Comparison of ENCODE assay signal across 13 cellular contexts in genomic region chr6:21371676-21372161, GRCh38.
DNase-seq lines count a peak whose midpoint lies in the region; ATAC-seq and TF ChIP-seq lines count a peak whose summit lies in the region.
"Had no signal": no experiment of that assay in that cellular context is flagged by ENCODE, and none has a peak within 500 bp of the region (broad histone marks: within the 10 kb centered on the region; RNA-seq: fewer than 3 reads in every experiment).

No MANE protein-coding gene starts in this region.

- POLR2A ChIA-PET in activated CD4-positive, alpha-beta memory T cell treated with anti-CD3 and anti-CD28 coated beads for 36 hours (lab: Charles Lee): no interaction called here

- intact Hi-C loops in heart left ventricle (cut with DNase I): loop anchor here in 1 of 10 donors (10.0 kb wide), 1 partner anchor 213 kb away; no protein-coding TSS in a partner anchor
- intact Hi-C loops in activated CD4-positive, alpha-beta memory T cell treated with anti-CD3 and anti-CD28 coated beads for 36 hours (cut with micrococcal nuclease): loop anchor here (10.0 kb wide), 1 partner anchor 213 kb away; no protein-coding TSS in a partner anchor

- 14 to 22% (median 15%) methylated on average over 6 of the region's 6 CpGs for WGBS in heart left ventricle, 4 donors

- TF ChIP-seq POLR2A in heart left ventricle (IDR thresholded peaks at IDR 0.05): no peak

- H3K9me3 ChIP-seq in adipocyte (ENCODE audit: control insufficient read depth, low read length) (no peaks in the 10 kb centered on the region), heart left ventricle (no peaks in the 10 kb centered on the region)

- no peaks in the 10 kb centered on the region for H3K36me3 Mint-ChIP-seq in T-helper 2 cell treated with Interferon-gamma antibody and Interleukin-4, amounts not matched to agents 5 μg/mL and 100 μg/mL, for 36 hours (ENCODE audit: low read depth)
- H3K36me3 Mint-ChIP-seq in immature natural killer cell: no peaks in the 10 kb centered on the region
- no peaks in the 10 kb centered on the region for H3K36me3 Mint-ChIP-seq in activated CD4-positive, alpha-beta memory T cell treated with anti-CD3 and anti-CD28 coated beads for 36 hours
- H3K36me3 Mint-ChIP-seq: activated naive CD4-positive, alpha-beta T cell treated with anti-CD3 and anti-CD28 coated beads, Interleukin-2, amount 10 ng/mL, durations not matched to agents 7 days and 5 days; CD8-positive, alpha-beta T cell had no signal

- H3K4me1 Mint-ChIP-seq in T-helper 2 cell treated with Interferon-gamma antibody and Interleukin-4, amounts not matched to agents 5 μg/mL and 100 μg/mL, for 36 hours (ENCODE audit: low read depth): no peaks in the 10 kb centered on the region
- no peaks in the 10 kb centered on the region for H3K4me1 Mint-ChIP-seq in immature natural killer cell
- H3K4me1 Mint-ChIP-seq in activated CD4-positive, alpha-beta memory T cell treated with anti-CD3 and anti-CD28 coated beads for 36 hours (ENCODE audit: low read depth): no peaks in the 10 kb centered on the region
- H3K4me1 Mint-ChIP-seq: activated naive CD4-positive, alpha-beta T cell treated with anti-CD3 and anti-CD28 coated beads, Interleukin-2, amount 10 ng/mL, durations not matched to agents 7 days and 5 days had no signal

- no peaks in the 10 kb centered on the region for H3K9me3 Mint-ChIP-seq in T-helper 2 cell treated with Interferon-gamma antibody and Interleukin-4, amounts not matched to agents 5 μg/mL and 100 μg/mL, for 36 hours
- no peaks in the 10 kb centered on the region for H3K9me3 Mint-ChIP-seq in immature natural killer cell
- H3K9me3 Mint-ChIP-seq in activated CD4-positive, alpha-beta memory T cell treated with anti-CD3 and anti-CD28 coated beads for 36 hours: no peaks in the 10 kb centered on the region
- H3K9me3 Mint-ChIP-seq: activated naive CD4-positive, alpha-beta T cell treated with anti-CD3 and anti-CD28 coated beads, Interleukin-2, amount 10 ng/mL, durations not matched to agents 7 days and 5 days; CD8-positive, alpha-beta T cell had no signal

- no peak overlapping the region for H3K27ac Mint-ChIP-seq in T-helper 2 cell treated with Interferon-gamma antibody and Interleukin-4, amounts not matched to agents 5 μg/mL and 100 μg/mL, for 36 hours
- H3K27ac Mint-ChIP-seq in immature natural killer cell: no peak overlapping the region
- H3K27ac Mint-ChIP-seq in activated CD4-positive, alpha-beta memory T cell treated with anti-CD3 and anti-CD28 coated beads for 36 hours: no peak overlapping the region
- H3K27ac Mint-ChIP-seq: activated naive CD4-positive, alpha-beta T cell treated with anti-CD3 and anti-CD28 coated beads, Interleukin-2, amount 10 ng/mL, durations not matched to agents 7 days and 5 days; CD8-positive, alpha-beta T cell had no signal

- H3K4me3 Mint-ChIP-seq in T-helper 2 cell treated with Interferon-gamma antibody and Interleukin-4, amounts not matched to agents 5 μg/mL and 100 μg/mL, for 36 hours: no peak overlapping the region
- H3K4me3 Mint-ChIP-seq in immature natural killer cell: no peak overlapping the region
- no peak overlapping the region for H3K4me3 Mint-ChIP-seq in activated CD4-positive, alpha-beta memory T cell treated with anti-CD3 and anti-CD28 coated beads for 36 hours
- H3K4me3 Mint-ChIP-seq: activated naive CD4-positive, alpha-beta T cell treated with anti-CD3 and anti-CD28 coated beads, Interleukin-2, amount 10 ng/mL, durations not matched to agents 7 days and 5 days; CD8-positive, alpha-beta T cell had no signal

- no peaks in the 10 kb centered on the region for H3K36me3 ChIP-seq in adipocyte (ENCODE audit: control insufficient read depth, insufficient read depth, low read length, severe bottlenecking)
- H3K36me3 ChIP-seq in heart left ventricle: no peaks in the 10 kb centered on the region

- H3K4me3 ChIP-seq in adipocyte (ENCODE audit: low read length) (peak overlapping the region; percentile 10), heart left ventricle (no peak overlapping the region)

- CTCF ChIA-PET in activated CD4-positive, alpha-beta memory T cell treated with anti-CD3 and anti-CD28 coated beads for 36 hours (lab: Charles Lee): no interaction called here

- peaks cover 7% of the 10 kb centered on the region for H3K27me3 Mint-ChIP-seq in T-helper 2 cell treated with Interferon-gamma antibody and Interleukin-4, amounts not matched to agents 5 μg/mL and 100 μg/mL, for 36 hours (ENCODE audit: low read depth)
- H3K27me3 Mint-ChIP-seq in immature natural killer cell (ENCODE audit: low read depth in 3 of 3): peaks cover 0 to 4% (median 0%) of the 10 kb centered on the region in 3 donors
- no peaks in the 10 kb centered on the region for H3K27me3 Mint-ChIP-seq in activated CD4-positive, alpha-beta memory T cell treated with anti-CD3 and anti-CD28 coated beads for 36 hours

- H3K9ac ChIP-seq in adipocyte (ENCODE audit: low read length): no peak overlapping the region
- H3K9ac ChIP-seq: parathyroid adenoma had no signal

- ATAC-seq in heart left ventricle (peak; percentile 42 to 79 (median 52)), HG03097 (IDR thresholded peaks at IDR 0.05; ENCODE audit: low FRiP score, unreplicated experiment) (no peak)
- ATAC-seq: CD8-positive, alpha-beta T cell had no signal

- H3K27me3 ChIP-seq in adipocyte (replicated peaks; ENCODE audit: control insufficient read depth, insufficient read depth, low read length) (no peaks in the 10 kb centered on the region), heart left ventricle (no peaks in the 10 kb centered on the region)

- DNase-seq in GM03348 (ENCODE audit: low spot score) (peak; percentile 36), adipocyte (ENCODE audit: low read depth) (peak; percentile 88), heart left ventricle (peak in 1 of 5 donors; percentile 31), retina (peak; percentile 66), immature natural killer cell (no peak)
- no peak for DNase-seq in T-helper 2 cell treated with Interferon-gamma antibody and Interleukin-4, amounts not matched to agents 5 μg/mL and 100 μg/mL, for 36 hours (ENCODE audit: low spot score)
- DNase-seq in activated CD4-positive, alpha-beta memory T cell treated with anti-CD3 and anti-CD28 coated beads for 36 hours: no peak
- DNase-seq: activated CD4-positive, alpha-beta T cell treated with anti-CD3 and anti-CD28 coated beads for 48 hours; activated naive CD4-positive, alpha-beta T cell treated with anti-CD3 and anti-CD28 coated beads, Interleukin-2, amount 10 ng/mL, durations not matched to agents 7 days and 5 days; CD8-positive, alpha-beta T cell; effector CD4-positive, alpha-beta T cell had no signal

- TF ChIP-seq CTCF in heart left ventricle (IDR thresholded peaks at IDR 0.05): no peak

- H3K4me1 ChIP-seq in adipocyte (ENCODE audit: control insufficient read depth, insufficient read depth, low read length) (peaks cover 11% of the 10 kb centered on the region), heart left ventricle (peaks cover 0 to 14% (median 8%) of the 10 kb centered on the region in 12 donors)
- H3K4me1 ChIP-seq: parathyroid adenoma had no signal

- H3K27ac ChIP-seq in heart left ventricle: peak overlapping the region in 5 of 12 donors; percentile 13 to 54 (median 26)
- H3K27ac ChIP-seq: parathyroid adenoma had no signal

Comparison
In these comparisons a context has a peak if more than half of its experiments do, and no peak if none do; other contexts are left out.
1. DNase-seq: peak in GM03348 (single experiment), adipocyte (single experiment) and retina (single experiment); none in T-helper 2 cell treated with Interferon-gamma antibody and Interleukin-4, amounts not matched to agents 5 μg/mL and 100 μg/mL, for 36 hours (single experiment), immature natural killer cell (0 of 3) and activated CD4-positive, alpha-beta memory T cell treated with anti-CD3 and anti-CD28 coated beads for 36 hours (single experiment).